ENCODE assay signal across 22 cellular contexts in the genomic region with DNA sequence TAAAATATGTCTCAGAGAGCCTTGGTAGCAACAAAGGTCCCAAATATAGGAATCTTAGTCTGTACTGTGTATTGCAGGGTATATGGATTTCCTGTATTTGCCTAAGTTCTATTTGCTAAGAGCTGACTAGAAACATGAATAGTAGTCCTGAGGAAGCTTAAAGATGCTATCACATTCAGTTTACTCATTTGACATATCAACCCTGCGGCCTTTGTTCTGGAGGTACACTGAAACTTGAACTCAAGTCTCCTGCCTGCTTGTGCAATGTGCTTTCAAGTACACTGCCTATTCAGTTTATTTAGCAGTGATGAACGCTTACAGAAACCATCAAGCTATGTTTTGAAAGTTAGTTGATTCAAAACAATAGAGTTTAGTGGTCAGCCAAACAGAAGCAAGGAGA. TPM values are rescaled to one million over a fixed set of nuclear protein-coding genes. Genes with fewer than 3 reads are reported as not detected.
DNase-seq lines count a peak whose midpoint lies in the region; ATAC-seq, FAIRE-seq and TF ChIP-seq lines count a peak whose summit lies in the region.
"Had no signal": no experiment of that assay in that cellular context is flagged by ENCODE, and none has a peak within 500 bp of the region (broad histone marks: within the 10 kb centered on the region; RNA-seq: fewer than 3 reads in every experiment).

No MANE protein-coding gene starts in this region.

- in situ Hi-C loops in mammary epithelial cell (cut with MboI; ENCODE audit: low sequenced_read_pairs in 2 of 2) = no loop called here
- in situ Hi-C loops in HepG2 (cut with HindIII; ENCODE audit: extremely low pct_ligation_motif_present, low pct_unique_long_range_greater_than_20kb) = no loop called here

- CTCF ChIA-PET in mammary epithelial cell (lab: Charles Lee; ENCODE audit: low non-redundant PET) (interaction anchor here (0.5 kb wide), 1 partner anchor 35 kb away, joined by 6 read pairs; no protein-coding TSS in a partner anchor), HepG2 (lab: Yijun Ruan, JAX; ENCODE audit: low intra/inter-chr PET ratio, low total read pairs) (no interaction called here)

- H3K36me3 ChIP-seq in ACC112 (ENCODE audit: insufficient read depth, low read length) = no peaks in the 10 kb centered on the region
- H3K36me3 ChIP-seq in mammary epithelial cell (ENCODE audit: insufficient read depth, low read length) = peaks cover 12% of the 10 kb centered on the region
- H3K36me3 ChIP-seq in HepG2 (replicated peaks in 1 of 2; ENCODE audit: control insufficient read depth in 1 of 2, insufficient read depth in 2 of 2, low read length in 2 of 2) = peaks cover 1 to 4% of the 10 kb centered on the region in 2 experiments; a peak in 2 of 5 replicates
- H3K36me3 ChIP-seq in suprapubic skin = no peaks in the 10 kb centered on the region
- H3K36me3 ChIP-seq: heart right ventricle, thoracic aorta had no signal

- peak overlapping the region; percentile 83 for H3K4me2 ChIP-seq in mammary epithelial cell (ENCODE audit: insufficient read depth, low read depth, low read length)
- peak overlapping the region; percentile 16; the same call in 1 of the 2 replicates for H3K4me2 ChIP-seq in HepG2 (ENCODE audit: low read depth, low read length)

- FAIRE-seq in HepG2 (lab: Jason Lieb, UNC) (peak; percentile 88), urothelium cell line (lab: Jason Lieb, UNC) (no peak)
- FAIRE-seq: small intestine had no signal

- dilution Hi-C loops in mammary epithelial cell (cut with HindIII; ENCODE audit: low sequenced_read_pairs) = no loop called here

- WGBS in mammary epithelial cell (ENCODE audit: low coverage, missing lambda C conversion rate) = 87% methylated on average over 2 of the region's 2 CpGs
- 0% methylated on average over 2 of the region's 2 CpGs for WGBS in HepG2 (ENCODE audit: low lambda C conversion rate)
- 68% methylated on average over 2 of the region's 2 CpGs for WGBS in suprapubic skin

- H3K79me2 ChIP-seq in ACC112 (ENCODE audit: control insufficient read depth, insufficient read depth, low read length, unreplicated experiment) (peaks cover 29% of the 10 kb centered on the region), mammary epithelial cell (ENCODE audit: insufficient read depth, low read length) (peaks cover 73% of the 10 kb centered on the region), HepG2 (ENCODE audit: insufficient read depth, low read length) (peaks cover 72% of the 10 kb centered on the region)

- H2AFZ ChIP-seq in ACC112 (ENCODE audit: low read length, unreplicated experiment) (no peak overlapping the region), mammary epithelial cell (ENCODE audit: low read depth, low read length) (no peak overlapping the region), HepG2 (ENCODE audit: low read length) (no peak overlapping the region)

- peak overlapping the region; percentile 88 for H3K9ac ChIP-seq in mammary epithelial cell (ENCODE audit: insufficient read depth, low read length)
- no peak overlapping the region for H3K9ac ChIP-seq in HepG2 (ENCODE audit: insufficient read depth, low read depth, low read length)
- H3K9ac ChIP-seq: BLaER1 treated with 17β-estradiol and CSF1 and Interleukin-3, amounts not matched to agents 10 nM and 100 nM had no signal

- intact Hi-C loops in mammary epithelial cell (cut with micrococcal nuclease) (loop anchor here (5.0 kb wide), 1 partner anchor 52 kb away; no protein-coding TSS in a partner anchor), HepG2 (cut with micrococcal nuclease; ENCODE audit: unreplicated experiment) (no loop called here)

- ATAC-seq in HepG2 = peak; percentile 94
- ATAC-seq: HCT116, heart right ventricle, natural killer cell had no signal

- no peak for TF ChIP-seq CTCF in mammary epithelial cell (conservative IDR thresholded peaks at IDR 0.05 in 1 of 2, IDR thresholded peaks at IDR 0.05 in 1 of 2; ENCODE audit: extremely low read depth in 1 of 2, insufficient read depth in 1 of 2, low read depth in 1 of 2, low read length in 2 of 2)
- TF ChIP-seq CTCF in HepG2 (CRISPR knock-in tag; IDR thresholded peaks at IDR 0.05) = no peak
- TF ChIP-seq CTCF in suprapubic skin (IDR thresholded peaks at IDR 0.05) = no peak

- H3K27me3 ChIP-seq in ACC112 (ENCODE audit: insufficient read depth, low read length) (no peaks in the 10 kb centered on the region), mammary epithelial cell (ENCODE audit: insufficient read depth, low read length) (no peaks in the 10 kb centered on the region), HepG2 (ENCODE audit: control insufficient read depth in 1 of 2, insufficient read depth in 2 of 2, low read length in 2 of 2) (no peaks in the 10 kb centered on the region), suprapubic skin (no peaks in the 10 kb centered on the region)
- H3K27me3 ChIP-seq: BLaER1 treated with 17β-estradiol and CSF1 and Interleukin-3, amounts not matched to agents 10 nM and 100 nM; heart right ventricle had no signal

- H3K4me1 ChIP-seq in ACC112 (ENCODE audit: control insufficient read depth, insufficient read depth, low read length, unreplicated experiment) = peaks cover 28% of the 10 kb centered on the region
- peaks cover 66% of the 10 kb centered on the region for H3K4me1 ChIP-seq in mammary epithelial cell (ENCODE audit: insufficient read depth, low read length)
- H3K4me1 ChIP-seq in HepG2 (ENCODE audit: insufficient read depth, low read length) = peaks cover 67% of the 10 kb centered on the region
- peaks cover 43% of the 10 kb centered on the region for H3K4me1 ChIP-seq in suprapubic skin

- H3K27ac ChIP-seq in ACC112 (ENCODE audit: low read depth, low read length) = peak overlapping the region; percentile 94
- H3K27ac ChIP-seq in mammary epithelial cell (ENCODE audit: insufficient read depth, low read depth, low read length) = peak overlapping the region; percentile 95
- H3K27ac ChIP-seq in HepG2 (ENCODE audit: extremely low read length, insufficient read depth, low read length) = peak overlapping the region; percentile 66
- H3K27ac ChIP-seq in suprapubic skin = no peak overlapping the region
- H3K27ac ChIP-seq: BLaER1 treated with 17β-estradiol and CSF1 and Interleukin-3, amounts not matched to agents 10 nM and 100 nM; HL-60 had no signal

- TF ChIP-seq RAD21 in HepG2 (CRISPR knock-in tag; IDR thresholded peaks at IDR 0.05) = no peak

- BruUV-seq in mammary epithelial cell (replicated peaks; lab: Mats Ljungman, UMichigan) (no TSS peak), HepG2 (replicated peaks; lab: Mats Ljungman, UMichigan) (no TSS peak)

- H3K4me3 ChIP-seq in ACC112 (ENCODE audit: low read depth, low read length) (no peak overlapping the region), mammary epithelial cell (replicated peaks in 1 of 3; ENCODE audit: insufficient read depth in 1 of 3, low read depth in 2 of 3, low read length in 3 of 3) (no peak overlapping the region), HepG2 (replicated peaks in 1 of 3; ENCODE audit: insufficient read depth in 1 of 3, low read depth in 2 of 3, low read length in 3 of 3) (no peak overlapping the region; a peak in 1 of 6 replicates), suprapubic skin (no peak overlapping the region)
- H3K4me3 ChIP-seq: BLaER1 treated with 17β-estradiol and CSF1 and Interleukin-3, amounts not matched to agents 10 nM and 100 nM; coronary artery; heart right ventricle; thoracic aorta had no signal

- no peaks in the 10 kb centered on the region for H4K20me1 ChIP-seq in mammary epithelial cell (ENCODE audit: insufficient read depth, low read length)
- no peaks in the 10 kb centered on the region for H4K20me1 ChIP-seq in HepG2 (ENCODE audit: insufficient read depth, low read length)

- H3K9me3 ChIP-seq in mammary epithelial cell (replicated peaks; ENCODE audit: insufficient read depth, low read length) (no peaks in the 10 kb centered on the region), HepG2 (ENCODE audit: low read length) (no peaks in the 10 kb centered on the region), suprapubic skin (no peaks in the 10 kb centered on the region)
- H3K9me3 ChIP-seq: BLaER1 treated with 17β-estradiol and CSF1 and Interleukin-3, amounts not matched to agents 10 nM and 100 nM; heart right ventricle; thoracic aorta had no signal

- POLR2A ChIA-PET in HepG2 (lab: Yijun Ruan, JAX) = interaction anchor here (0.6 to 2.6 kb wide), 6 partner anchors 10 to 81 kb away, joined by 3 to 9 read pairs (median 4); partner anchors contain the start of gene IL1RAP

- TF ChIP-seq EP300 in HepG2 (IDR thresholded peaks at IDR 0.05; ENCODE audit: low read depth in 2 of 2, low read length in 2 of 2) (peak; percentile 26 to 94; a peak in 2 of 4 replicates), HepG2 (CRISPR knock-in tag; IDR thresholded peaks at IDR 0.05; ENCODE audit: borderline replicate concordance) (0 out of 2 replicates have a peak, but pooled peaks have one; percentile 81), suprapubic skin (IDR thresholded peaks at IDR 0.05) (no peak)

- TF ChIP-seq POLR2A in HepG2 (IDR thresholded peaks at IDR 0.05; ENCODE audit: insufficient read depth in 1 of 2, low read depth in 2 of 2, low read length in 2 of 2) = no peak
- no peak for TF ChIP-seq POLR2A in suprapubic skin (IDR thresholded peaks at IDR 0.05)

- DNase-seq in HCEC 1CT = peak; percentile 8
- peak; percentile 67 for DNase-seq in mammary epithelial cell
- peak; percentile 92 for DNase-seq in HepG2 (ENCODE audit: low spot score)
- no peak for DNase-seq in DMS153 (lab: John Stamatoyannopoulos, UW)
- no peak for DNase-seq in suprapubic skin (ENCODE audit: low spot score in 2 of 2)
- DNase-seq in T1000 (lab: John Stamatoyannopoulos, UW) = no peak
- no peak for DNase-seq in urothelium cell line (ENCODE audit: low spot score)
- DNase-seq: activated B cell treated with CpG ODN at 0.5 μM for 24 hours, GDM1, heart right ventricle, mesendoderm, natural killer cell, NCI-H2081 treated with DMSO at 0.1 percent for 48 hours, posterior cingulate gyrus, RPMI8226, small intestine had no signal

RNA-seq across cellular contexts. Expression of gene IL1RAP, which starts 21.1 kb away (rescaled TPM):
- 100 to 1,000 TPM in 1 of 2 donors, 10 to 100 TPM in 1; 94.2 to 111 TPM for total RNA-seq in mammary epithelial cell
- 90.3 TPM for polyA plus RNA-seq in mammary epithelial cell
- 188 TPM for polyA minus RNA-seq in mammary epithelial cell
- 11.6 and 18.3 TPM in 2 replicates for total RNA-seq in HepG2 (2016; rRNA removed; fragmentation: Illumina TruSeq; extraction: Trizol)
- total RNA-seq in HepG2 (2016; cell fraction: cytosol; rRNA removed; fragmentation: Illumina TruSeq; extraction: Trizol; ENCODE audit: low read depth) = 2.1 and 3.3 TPM in 2 replicates
- 13.4 and 17.4 TPM in 2 replicates for total RNA-seq in HepG2 (2016; cell fraction: insoluble cytoplasmic fraction; rRNA removed; fragmentation: Illumina TruSeq; extraction: Trizol)
- total RNA-seq in HepG2 (2016; cell fraction: membrane; rRNA removed; fragmentation: Illumina TruSeq; extraction: Trizol) = 5.0 and 5.2 TPM in 2 replicates
- 36.6 and 41.3 TPM in 2 replicates for total RNA-seq in HepG2 (2016; cell fraction: nucleus; rRNA removed; fragmentation: Illumina TruSeq; extraction: Trizol)
- polyA plus RNA-seq in HepG2 (2011; rRNA removed) = 54.9 and 57.9 TPM in 2 replicates
- 35.4 and 47.2 TPM in 2 replicates for polyA plus RNA-seq in HepG2 (2011; cell fraction: cytosol; rRNA removed)
- polyA plus RNA-seq in HepG2 (2011; cell fraction: nucleus; rRNA removed) = 37.9 and 42.4 TPM in 2 replicates
- polyA plus RNA-seq in HepG2 (2012) = 25.1 and 30.4 TPM in 2 replicates
- polyA plus RNA-seq in HepG2 (2016; cell fraction: cytosol; fragmentation: Illumina TruSeq; extraction: Trizol; ENCODE audit: low read depth) = 1.1 and 1.3 TPM in 2 replicates
- polyA plus RNA-seq in HepG2 (2016; cell fraction: insoluble cytoplasmic fraction; fragmentation: Illumina TruSeq; extraction: Trizol; ENCODE audit: low read depth) = 9.5 and 10.6 TPM in 2 replicates
- 1.9 and 2.1 TPM in 2 replicates for polyA plus RNA-seq in HepG2 (2016; cell fraction: membrane; fragmentation: Illumina TruSeq; extraction: Trizol; ENCODE audit: low read depth)
- polyA plus RNA-seq in HepG2 (2016; cell fraction: nucleus; fragmentation: Illumina TruSeq; extraction: Trizol; ENCODE audit: insufficient read depth, low read depth) = 23.6 and 24.7 TPM in 2 replicates
- 31.1 and 117 TPM in 2 replicates for polyA minus RNA-seq in HepG2 (2011; rRNA and poly(A)+ RNA removed; ENCODE audit: low replicate concordance)
- 59.6 and 82.5 TPM in 2 replicates for polyA minus RNA-seq in HepG2 (2011; cell fraction: cytosol; rRNA and poly(A)+ RNA removed)
- polyA minus RNA-seq in HepG2 (2011; cell fraction: nucleus; rRNA and poly(A)+ RNA removed) = 162 and 189 TPM in 2 replicates
- 10 to 100 TPM; 27.5 to 44.0 (median 29.5) TPM for total RNA-seq in suprapubic skin

Comparison
In these comparisons a context has a peak if more than half of its experiments do, and no peak if none do; other contexts are left out.
1. DNase-seq: peak in HCEC 1CT (single experiment), mammary epithelial cell (single experiment) and HepG2 (single experiment); none in DMS153 (single experiment), suprapubic skin (0 of 2), T1000 (single experiment) and urothelium cell line (single experiment).